In the genomic region with DNA sequence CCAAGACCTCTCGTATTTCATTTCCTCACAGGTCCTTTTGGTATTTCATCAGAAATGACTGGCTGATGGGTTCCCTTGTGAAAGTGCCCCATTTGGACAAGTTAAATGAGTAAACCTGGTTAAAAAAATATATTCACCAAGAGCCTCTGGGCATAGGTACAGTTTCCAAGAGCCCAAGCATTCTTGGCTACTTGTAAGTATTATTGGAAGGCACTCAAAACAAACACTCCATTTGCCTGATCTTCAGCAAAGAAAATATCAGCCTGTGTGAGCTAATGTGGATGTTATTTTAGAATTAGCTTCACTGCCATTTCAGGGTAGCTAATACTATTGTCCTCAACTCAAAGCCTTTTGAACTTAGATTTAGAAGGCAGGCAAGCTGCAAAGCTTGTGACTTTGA, we compare ENCODE assay signal across 11 cellular contexts.
A peak's percentile ranks its signal among the peaks of the same experiment; 100 is the strongest.
DNase-seq lines count a peak whose midpoint lies in the region; ATAC-seq, FAIRE-seq and TF ChIP-seq lines count a peak whose summit lies in the region.
"Had no signal": no experiment of that assay in that cellular context is flagged by ENCODE, and none has a peak within 500 bp of the region (broad histone marks: within the 10 kb centered on the region; RNA-seq: fewer than 3 reads in every experiment).

No MANE protein-coding gene starts in this region.

- no peak overlapping the region for H3K9ac ChIP-seq in liver (ENCODE audit: low read depth in 1 of 2, low read length in 2 of 2)
- H3K9ac ChIP-seq in HepG2 (ENCODE audit: insufficient read depth, low read depth, low read length) = no peak overlapping the region

- H3K4me3 ChIP-seq in liver (ENCODE audit: low read depth in 1 of 3, low read length in 3 of 3) (no peak overlapping the region), HepG2 (replicated peaks in 1 of 3; ENCODE audit: insufficient read depth in 1 of 3, low read depth in 2 of 3, low read length in 3 of 3) (no peak overlapping the region), brain microvascular endothelial cell (ENCODE audit: low read depth, low read length) (no peak overlapping the region), psoas muscle (no peak overlapping the region), BE2C (ENCODE audit: low read depth, low read length) (no peak overlapping the region), HAP-1 (no peak overlapping the region)

- no peaks in the 10 kb centered on the region for H3K79me2 ChIP-seq in HepG2 (ENCODE audit: insufficient read depth, low read length)

- 31% methylated on average over 1 of the region's 1 CpG for WGBS in liver
- WGBS in HepG2 (ENCODE audit: low lambda C conversion rate) = 27% methylated on average over 1 of the region's 1 CpG
- WGBS in psoas muscle, 3 donors = 70 to 83% (median 74%) methylated on average over 1 of the region's 1 CpG

- no peak for TF ChIP-seq CTCF in liver (IDR thresholded peaks at IDR 0.05; ENCODE audit: low read depth, low read length, missing input control)
- no peak for TF ChIP-seq CTCF in HepG2 (CRISPR knock-in tag; IDR thresholded peaks at IDR 0.05)
- no peak for TF ChIP-seq CTCF in brain microvascular endothelial cell (IDR thresholded peaks at IDR 0.05; ENCODE audit: low read depth, low read length, missing control alignments)
- no peak for TF ChIP-seq CTCF in psoas muscle (IDR thresholded peaks at IDR 0.05)
- no peak for TF ChIP-seq CTCF in BE2C (IDR thresholded peaks at IDR 0.05; ENCODE audit: low read depth, low read length)

- no peak overlapping the region for H3K27ac ChIP-seq in liver (ENCODE audit: low read depth in 1 of 2, low read length in 2 of 2)
- no peak overlapping the region for H3K27ac ChIP-seq in HepG2 (ENCODE audit: extremely low read length, insufficient read depth, low read length)
- H3K27ac ChIP-seq in brain microvascular endothelial cell = peak overlapping the region; percentile 81
- no peak overlapping the region for H3K27ac ChIP-seq in psoas muscle

- no peak for TF ChIP-seq POLR2A in HepG2 (IDR thresholded peaks at IDR 0.05; ENCODE audit: insufficient read depth in 1 of 2, low read depth in 2 of 2, low read length in 2 of 2)

- in situ Hi-C loops in HepG2 (cut with HindIII; ENCODE audit: extremely low pct_ligation_motif_present, low pct_unique_long_range_greater_than_20kb) = no loop called here
- in situ Hi-C loops in brain microvascular endothelial cell (cut with HindIII; ENCODE audit: low pct_ligation_motif_present, low sequenced_read_pairs) = no loop called here
- in situ Hi-C loops in HAP-1 (cut with MboI; ENCODE audit: low sequenced_read_pairs) = no loop called here

- CTCF ChIA-PET in HepG2 (lab: Yijun Ruan, JAX; ENCODE audit: low intra/inter-chr PET ratio, low total read pairs) = no interaction called here

- no TSS peak for BruUV-seq in HepG2 (replicated peaks; lab: Mats Ljungman, UMichigan)

- no peak for TF ChIP-seq EP300 in HepG2 (IDR thresholded peaks at IDR 0.05; ENCODE audit: low read depth in 2 of 2, low read length in 2 of 2)
- no peak for TF ChIP-seq EP300 in HepG2 (CRISPR knock-in tag; IDR thresholded peaks at IDR 0.05; ENCODE audit: borderline replicate concordance)

- H3K4me1 ChIP-seq in liver (ENCODE audit: control insufficient read depth in 4 of 4, insufficient read depth in 4 of 4, low read length in 3 of 4) (peaks cover 0 to 4% (median 0%) of the 10 kb centered on the region in 4 donors), HepG2 (ENCODE audit: insufficient read depth, low read length) (no peaks in the 10 kb centered on the region), psoas muscle (no peaks in the 10 kb centered on the region), BE2C (no peaks in the 10 kb centered on the region), HAP-1 (no peaks in the 10 kb centered on the region)

- H3K27me3 ChIP-seq in liver (ENCODE audit: control insufficient read depth in 4 of 4, insufficient read depth in 4 of 4, low read length in 3 of 4) (no peaks in the 10 kb centered on the region), HepG2 (ENCODE audit: control insufficient read depth in 1 of 2, insufficient read depth in 2 of 2, low read length in 2 of 2) (no peaks in the 10 kb centered on the region), brain microvascular endothelial cell (replicated peaks) (no peaks in the 10 kb centered on the region), psoas muscle (ENCODE audit: insufficient read depth in 3 of 3, low read length in 2 of 3) (no peaks in the 10 kb centered on the region), BE2C (no peaks in the 10 kb centered on the region), HAP-1 (ENCODE audit: low read depth) (0 out of 2 replicates have a peak, but pooled peaks cover under 1% of the 10 kb centered on the region)

- no peaks in the 10 kb centered on the region for H4K20me1 ChIP-seq in HepG2 (ENCODE audit: insufficient read depth, low read length)

- POLR2A ChIA-PET in HepG2 (lab: Yijun Ruan, JAX) = no interaction called here

- TF ChIP-seq RAD21 in liver (IDR thresholded peaks at IDR 0.05) = no peak
- TF ChIP-seq RAD21 in HepG2 (CRISPR knock-in tag; IDR thresholded peaks at IDR 0.05) = no peak

- H3K36me3 ChIP-seq in liver (ENCODE audit: control insufficient read depth in 4 of 4, insufficient read depth in 3 of 4, low read depth in 1 of 4, low read length in 3 of 4) (no peaks in the 10 kb centered on the region), HepG2 (replicated peaks in 1 of 2; ENCODE audit: control insufficient read depth in 1 of 2, insufficient read depth in 2 of 2, low read length in 2 of 2) (no peaks in the 10 kb centered on the region), brain microvascular endothelial cell (replicated peaks) (no peaks in the 10 kb centered on the region), psoas muscle (ENCODE audit: insufficient read depth in 1 of 2, low read depth in 1 of 2) (no peaks in the 10 kb centered on the region), BE2C (no peaks in the 10 kb centered on the region), HAP-1 (replicated peaks) (no peaks in the 10 kb centered on the region)

- FAIRE-seq in HepG2 (lab: Jason Lieb, UNC) = no peak

- ATAC-seq in HepG2 (no peak), left lobe of liver (peak; percentile 83), psoas muscle (no peak)
- ATAC-seq: activated naive CD8-positive, alpha-beta T cell treated with anti-CD3 and anti-CD28 coated beads, Interleukin-2, amount 50 U/mL, for 24 hours; esophagus mucosa had no signal

- H3K4me2 ChIP-seq in HepG2 (ENCODE audit: low read depth, low read length) = no peak overlapping the region

- DNase-seq in HepG2 (ENCODE audit: low spot score) (no peak), brain microvascular endothelial cell (peak; percentile 75), left lobe of liver (ENCODE audit: low spot score) (no peak), psoas muscle (no peak), cerebellar cortex (ENCODE audit: low spot score) (no peak), BE2C (no peak), HAP-1 (ENCODE audit: low spot score in 2 of 2) (no peak)
- DNase-seq: activated naive CD8-positive, alpha-beta T cell treated with anti-CD3 and anti-CD28 coated beads, Interleukin-2, amount 50 U/mL, for 24 hours; C1 segment of cervical spinal cord had no signal

- H2AFZ ChIP-seq in HepG2 (ENCODE audit: low read length) = no peak overlapping the region

- intact Hi-C loops in HepG2 (cut with micrococcal nuclease; ENCODE audit: unreplicated experiment) = no loop called here
- intact Hi-C loops in psoas muscle (cut with DNase I) = no loop called here

- H3K9me3 ChIP-seq in liver (ENCODE audit: control insufficient read depth in 4 of 4, low read length in 3 of 4) (peaks cover 0 to 2% (median 0%) of the 10 kb centered on the region in 4 donors), HepG2 (ENCODE audit: low read length) (no peaks in the 10 kb centered on the region), psoas muscle (no peaks in the 10 kb centered on the region), BE2C (no peaks in the 10 kb centered on the region), HAP-1 (no peaks in the 10 kb centered on the region)

TF ChIP-seq in HepG2, 621 proteins besides CTCF, POLR2A, EP300 and RAD21 (continues in another document):
- TF ChIP-seq, protein P1, sequence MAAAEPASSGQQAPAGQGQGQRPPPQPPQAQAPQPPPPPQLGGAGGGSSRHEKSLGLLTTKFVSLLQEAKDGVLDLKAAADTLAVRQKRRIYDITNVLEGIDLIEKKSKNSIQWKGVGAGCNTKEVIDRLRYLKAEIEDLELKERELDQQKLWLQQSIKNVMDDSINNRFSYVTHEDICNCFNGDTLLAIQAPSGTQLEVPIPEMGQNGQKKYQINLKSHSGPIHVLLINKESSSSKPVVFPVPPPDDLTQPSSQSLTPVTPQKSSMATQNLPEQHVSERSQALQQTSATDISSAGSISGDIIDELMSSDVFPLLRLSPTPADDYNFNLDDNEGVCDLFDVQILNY (CRISPR knock-in tag; conservative IDR thresholded peaks at IDR 0.05) = no peak
- no peak for TF ChIP-seq ZFX (CRISPR knock-in tag; IDR thresholded peaks at IDR 0.05; ENCODE audit: low read depth)
- no peak for TF ChIP-seq HINFP (CRISPR knock-in tag; IDR thresholded peaks at IDR 0.05; ENCODE audit: low read depth)
- TF ChIP-seq RFX1 (IDR thresholded peaks at IDR 0.05) = no peak
- no peak for TF ChIP-seq PHF5A (CRISPR knock-in tag; IDR thresholded peaks at IDR 0.05; ENCODE audit: low read depth, unreplicated experiment)
- TF ChIP-seq MTF1 (CRISPR knock-in tag; IDR thresholded peaks at IDR 0.05) = no peak
- TF ChIP-seq BRF2 (CRISPR knock-in tag; IDR thresholded peaks at IDR 0.05) = no peak
- TF ChIP-seq ZSCAN9 (CRISPR knock-in tag; IDR thresholded peaks at IDR 0.05; ENCODE audit: borderline replicate concordance) = no peak
